In genomic region chr9:14347408-14348224, GRCh38 we compare ENCODE assay signal across 9 cellular contexts. TPM values are rescaled to one million over a fixed set of nuclear protein-coding genes. Genes with fewer than 3 reads are reported as not detected.
DNase-seq lines count a peak whose midpoint lies in the region; ATAC-seq lines count a peak whose summit lies in the region.
"Had no signal": no experiment of that assay in that cellular context is flagged by ENCODE, and none has a peak within 500 bp of the region (broad histone marks: within the 10 kb centered on the region; RNA-seq: fewer than 3 reads in every experiment).

No MANE protein-coding gene starts in this region.

- no peak for DNase-seq in activated CD8-positive, alpha-beta memory T cell treated with anti-CD3 and anti-CD28 coated beads, Interleukin-2, amount 10 ng/mL, durations not matched to agents 7 days and 5 days
- DNase-seq in activated CD8-positive, alpha-beta memory T cell treated with anti-CD3 and anti-CD28 coated beads, Interleukin-2, amount 50 U/mL, for 48 hours, result no peak
- DNase-seq in fibroblast of gingiva (ENCODE audit: low read depth), result peak; percentile 20
- peak; percentile 66 to 82 for DNase-seq in aorta
- DNase-seq: activated CD4-positive, alpha-beta T cell treated with anti-CD3 and anti-CD28 coated beads, Interleukin-2, amount 10 ng/mL, durations not matched to agents 24 days and 14 days had no signal

- ATAC-seq in activated CD8-positive, alpha-beta memory T cell treated with anti-CD3 and anti-CD28 coated beads, Interleukin-2, amount 10 ng/mL, durations not matched to agents 7 days and 5 days, result no peak
- peak; percentile 61 for ATAC-seq in aorta (ENCODE audit: low FRiP score)
- ATAC-seq in GM19463 (IDR thresholded peaks at IDR 0.05; ENCODE audit: unreplicated experiment), result no peak
- ATAC-seq in GM21360 (IDR thresholded peaks at IDR 0.05; ENCODE audit: unreplicated experiment), result no peak
- no peak for ATAC-seq in HG03354 (IDR thresholded peaks at IDR 0.05; ENCODE audit: poor library complexity, severe bottlenecking, unreplicated experiment)

- peak overlapping the region; percentile 22 for H3K4me3 ChIP-seq in mucosa of stomach (ENCODE audit: low read length)
- peak overlapping the region; percentile 64 to 87 for H3K4me3 ChIP-seq in aorta (ENCODE audit: low read length in 2 of 2)

- WGBS in aorta, 2 donors, result 0% methylated on average over 59 to 60 of the region's 60 CpGs

- peak overlapping the region; percentile 80 to 87 for H3K27ac ChIP-seq in aorta (ENCODE audit: low read depth in 1 of 2, low read length in 2 of 2)

- H3K4me1 ChIP-seq in mucosa of stomach (ENCODE audit: control insufficient read depth, insufficient read depth, low read length) (peaks cover 45% of the 10 kb centered on the region), aorta (ENCODE audit: control insufficient read depth in 1 of 2, insufficient read depth in 2 of 2, low read length in 2 of 2) (peaks cover 2 to 4% of the 10 kb centered on the region in 2 donors)

- no peak overlapping the region for H3K4me3 Mint-ChIP-seq in activated CD8-positive, alpha-beta memory T cell treated with anti-CD3 and anti-CD28 coated beads, Interleukin-2, amount 10 ng/mL, durations not matched to agents 7 days and 5 days
- H3K4me3 Mint-ChIP-seq: activated CD4-positive, alpha-beta T cell treated with anti-CD3 and anti-CD28 coated beads, Interleukin-2, amount 10 ng/mL, durations not matched to agents 24 days and 14 days had no signal

- H3K9me3 Mint-ChIP-seq in activated CD8-positive, alpha-beta memory T cell treated with anti-CD3 and anti-CD28 coated beads, Interleukin-2, amount 10 ng/mL, durations not matched to agents 7 days and 5 days (ENCODE audit: low read depth), result no peaks in the 10 kb centered on the region
- H3K9me3 Mint-ChIP-seq: activated CD4-positive, alpha-beta T cell treated with anti-CD3 and anti-CD28 coated beads, Interleukin-2, amount 10 ng/mL, durations not matched to agents 24 days and 14 days had no signal

- peaks cover 4% of the 10 kb centered on the region for H3K36me3 Mint-ChIP-seq in activated CD8-positive, alpha-beta memory T cell treated with anti-CD3 and anti-CD28 coated beads, Interleukin-2, amount 10 ng/mL, durations not matched to agents 7 days and 5 days

- peaks cover 90% of the 10 kb centered on the region for H3K27me3 ChIP-seq in mucosa of stomach (ENCODE audit: control insufficient read depth, insufficient read depth, low read length)
- no peaks in the 10 kb centered on the region for H3K27me3 ChIP-seq in aorta (ENCODE audit: control insufficient read depth in 1 of 2, insufficient read depth in 2 of 2, low read length in 1 of 2)

- H3K36me3 ChIP-seq in mucosa of stomach (ENCODE audit: control insufficient read depth, insufficient read depth, low read length), result no peaks in the 10 kb centered on the region
- no peaks in the 10 kb centered on the region for H3K36me3 ChIP-seq in aorta (ENCODE audit: control insufficient read depth in 1 of 2, insufficient read depth in 2 of 2, low read length in 1 of 2)

- intact Hi-C loops in aorta (cut with DNase I), result loop anchor here (5.0 kb wide), 2 partner anchors 35 to 640 kb away; partner anchors contain the start of gene NFIB (in 1 of the 2)

- CTCF ChIA-PET in activated CD8-positive, alpha-beta memory T cell treated with anti-CD3 and anti-CD28 coated beads, Interleukin-2, amount 10 ng/mL, durations not matched to agents 7 days and 5 days (lab: Charles Lee), result no interaction called here

- no peak overlapping the region for H3K9ac ChIP-seq in mucosa of stomach (ENCODE audit: low read length)

- peak overlapping the region; percentile 49 for H3K27ac Mint-ChIP-seq in activated CD8-positive, alpha-beta memory T cell treated with anti-CD3 and anti-CD28 coated beads, Interleukin-2, amount 10 ng/mL, durations not matched to agents 7 days and 5 days

- peaks cover 3% of the 10 kb centered on the region for H3K27me3 Mint-ChIP-seq in activated CD8-positive, alpha-beta memory T cell treated with anti-CD3 and anti-CD28 coated beads, Interleukin-2, amount 10 ng/mL, durations not matched to agents 7 days and 5 days

- H3K9me3 ChIP-seq in mucosa of stomach (ENCODE audit: control insufficient read depth, low read length) (no peaks in the 10 kb centered on the region), aorta (ENCODE audit: control insufficient read depth, low read length) (no peaks in the 10 kb centered on the region)

- peaks cover 2% of the 10 kb centered on the region for H3K4me1 Mint-ChIP-seq in activated CD8-positive, alpha-beta memory T cell treated with anti-CD3 and anti-CD28 coated beads, Interleukin-2, amount 10 ng/mL, durations not matched to agents 7 days and 5 days
- H3K4me1 Mint-ChIP-seq: activated CD4-positive, alpha-beta T cell treated with anti-CD3 and anti-CD28 coated beads, Interleukin-2, amount 10 ng/mL, durations not matched to agents 24 days and 14 days had no signal

RNA-seq across cellular contexts. Expression of gene NFIB, which starts 33.7 kb away (rescaled TPM):
- not detected for total RNA-seq in activated CD8-positive, alpha-beta memory T cell treated with anti-CD3 and anti-CD28 coated beads, Interleukin-2, amount 10 ng/mL, durations not matched to agents 7 days and 5 days
- 100 to 1,000 TPM; 160 to 278 TPM for total RNA-seq in aorta
- polyA plus RNA-seq in aorta, result 10 to 100 TPM; 10.8 to 17.6 TPM
- total RNA-seq: activated CD4-positive, alpha-beta T cell treated with anti-CD3 and anti-CD28 coated beads, Interleukin-2, amount 10 ng/mL, durations not matched to agents 24 days and 14 days had no signal

Comparison
In these comparisons a context has a peak if more than half of its experiments do, and no peak if none do; other contexts are left out.
1. DNase-seq: peak in fibroblast of gingiva (single experiment) and aorta (2 of 2); none in activated CD8-positive, alpha-beta memory T cell treated with anti-CD3 and anti-CD28 coated beads, Interleukin-2, amount 10 ng/mL, durations not matched to agents 7 days and 5 days (single experiment) and activated CD8-positive, alpha-beta memory T cell treated with anti-CD3 and anti-CD28 coated beads, Interleukin-2, amount 50 U/mL, for 48 hours (single experiment).
2. RNA of gene NFIB, which starts 33.7 kb away (total RNA-seq): 160 to 278 TPM in aorta; not detected in activated CD8-positive, alpha-beta memory T cell treated with anti-CD3 and anti-CD28 coated beads, Interleukin-2, amount 10 ng/mL, durations not matched to agents 7 days and 5 days; every median in the first group is over 100 times any median in the second.